ENCODE assay signal across 1 cellular context in genomic region chr20:58553166-58553696, GRCh38.
TF ChIP-seq lines count a peak whose summit lies in the region.

No MANE protein-coding gene starts in this region.

TF ChIP-seq in IMR-90, 13 proteins besides CTCF, POLR2A, EP300 and RAD21:
- no peak for TF ChIP-seq SMC3 (IDR thresholded peaks at IDR 0.05; ENCODE audit: low read depth, low read length)
- TF ChIP-seq CHD1 (IDR thresholded peaks at IDR 0.05; ENCODE audit: low read depth, low read length), result no peak
- TF ChIP-seq MXI1 (IDR thresholded peaks at IDR 0.05; ENCODE audit: borderline replicate concordance, low read depth, low read length), result no peak
- no peak for TF ChIP-seq MAFK (IDR thresholded peaks at IDR 0.05; ENCODE audit: low read depth, low read length)
- no peak for TF ChIP-seq NFE2L2 (IDR thresholded peaks at IDR 0.05; ENCODE audit: low read depth, low read length)
TF ChIP-seq in IMR-90: peak in this region for 0.
